ENCODE assay signal across 1 cellular context in genomic region chr5:95697781-95698681, GRCh38.
TF ChIP-seq lines count a peak whose summit lies in the region.

No MANE protein-coding gene starts in this region.

TF ChIP-seq in K562, 482 proteins besides CTCF, POLR2A, EP300 and RAD21:
- no peak for TF ChIP-seq PPARD (CRISPR knock-in tag; IDR thresholded peaks at IDR 0.05)
- TF ChIP-seq JUND (IDR thresholded peaks at IDR 0.05; ENCODE audit: borderline replicate concordance, low read depth, low read length), result no peak
- TF ChIP-seq JUND (tag; IDR thresholded peaks at IDR 0.05; ENCODE audit: borderline replicate concordance, low read depth, low read length), result 0 out of 3 replicates have a peak, but pooled peaks have one; percentile 41
- TF ChIP-seq, protein P1, sequence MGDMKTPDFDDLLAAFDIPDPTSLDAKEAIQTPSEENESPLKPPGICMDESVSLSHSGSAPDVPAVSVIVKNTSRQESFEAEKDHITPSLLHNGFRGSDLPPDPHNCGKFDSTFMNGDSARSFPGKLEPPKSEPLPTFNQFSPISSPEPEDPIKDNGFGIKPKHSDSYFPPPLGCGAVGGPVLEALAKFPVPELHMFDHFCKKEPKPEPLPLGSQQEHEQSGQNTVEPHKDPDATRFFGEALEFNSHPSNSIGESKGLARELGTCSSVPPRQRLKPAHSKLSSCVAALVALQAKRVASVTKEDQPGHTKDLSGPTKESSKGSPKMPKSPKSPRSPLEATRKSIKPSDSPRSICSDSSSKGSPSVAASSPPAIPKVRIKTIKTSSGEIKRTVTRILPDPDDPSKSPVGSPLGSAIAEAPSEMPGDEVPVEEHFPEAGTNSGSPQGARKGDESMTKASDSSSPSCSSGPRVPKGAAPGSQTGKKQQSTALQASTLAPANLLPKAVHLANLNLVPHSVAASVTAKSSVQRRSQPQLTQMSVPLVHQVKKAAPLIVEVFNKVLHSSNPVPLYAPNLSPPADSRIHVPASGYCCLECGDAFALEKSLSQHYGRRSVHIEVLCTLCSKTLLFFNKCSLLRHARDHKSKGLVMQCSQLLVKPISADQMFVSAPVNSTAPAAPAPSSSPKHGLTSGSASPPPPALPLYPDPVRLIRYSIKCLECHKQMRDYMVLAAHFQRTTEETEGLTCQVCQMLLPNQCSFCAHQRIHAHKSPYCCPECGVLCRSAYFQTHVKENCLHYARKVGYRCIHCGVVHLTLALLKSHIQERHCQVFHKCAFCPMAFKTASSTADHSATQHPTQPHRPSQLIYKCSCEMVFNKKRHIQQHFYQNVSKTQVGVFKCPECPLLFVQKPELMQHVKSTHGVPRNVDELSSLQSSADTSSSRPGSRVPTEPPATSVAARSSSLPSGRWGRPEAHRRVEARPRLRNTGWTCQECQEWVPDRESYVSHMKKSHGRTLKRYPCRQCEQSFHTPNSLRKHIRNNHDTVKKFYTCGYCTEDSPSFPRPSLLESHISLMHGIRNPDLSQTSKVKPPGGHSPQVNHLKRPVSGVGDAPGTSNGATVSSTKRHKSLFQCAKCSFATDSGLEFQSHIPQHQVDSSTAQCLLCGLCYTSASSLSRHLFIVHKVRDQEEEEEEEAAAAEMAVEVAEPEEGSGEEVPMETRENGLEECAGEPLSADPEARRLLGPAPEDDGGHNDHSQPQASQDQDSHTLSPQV (IDR thresholded peaks at IDR 0.05), result peak; percentile 53; the same call in 1 of the 2 replicates
- 0 out of 2 replicates have a peak, but pooled peaks have one; percentile 29 for TF ChIP-seq MYNN (IDR thresholded peaks at IDR 0.05)
- no peak for TF ChIP-seq MYNN (CRISPR knock-in tag; IDR thresholded peaks at IDR 0.05)
- TF ChIP-seq RBBP5 (IDR thresholded peaks at IDR 0.05; ENCODE audit: borderline replicate concordance, insufficient read depth, low read length, poor library complexity, severe bottlenecking), result no peak
- peak; percentile 44; the same call in 1 of the 2 replicates for TF ChIP-seq DPF2 (IDR thresholded peaks at IDR 0.05)
- TF ChIP-seq SMAD4 (CRISPR knock-in tag; conservative IDR thresholded peaks at IDR 0.05), result 0 out of 2 replicates have a peak, but pooled peaks have one; percentile 33
- 0 out of 4 replicates have a peak, but pooled peaks of 1 of the 2 experiments have one; percentile 5 for TF ChIP-seq MAZ (CRISPR knock-in tag; conservative IDR thresholded peaks at IDR 0.05 in 1 of 2, IDR thresholded peaks at IDR 0.05 in 1 of 2)
- TF ChIP-seq KLF6 (CRISPR knock-in tag; IDR thresholded peaks at IDR 0.05; ENCODE audit: borderline replicate concordance), result no peak
- 0 out of 2 replicates have a peak, but pooled peaks have one; percentile 35 for TF ChIP-seq SMARCC2 (IDR thresholded peaks at IDR 0.05; ENCODE audit: low read depth)
- TF ChIP-seq PKNOX1 (IDR thresholded peaks at IDR 0.05), result peak; percentile 47; the same call in 1 of the 2 replicates
- no peak for TF ChIP-seq ZNF384 (IDR thresholded peaks at IDR 0.05; ENCODE audit: low read depth, low read length)
- TF ChIP-seq TARDBP (IDR thresholded peaks at IDR 0.05), result 0 out of 2 replicates have a peak, but pooled peaks have one; percentile 21
- 0 out of 2 replicates have a peak, but pooled peaks have one; percentile 38 for TF ChIP-seq ARID1B (IDR thresholded peaks at IDR 0.05)
- TF ChIP-seq PRDM10 (IDR thresholded peaks at IDR 0.05; ENCODE audit: partially characterized antibody), result peak; percentile 59
- TF ChIP-seq SMARCA4 (IDR thresholded peaks at IDR 0.05), result peak; percentile 43; the same call in 1 of the 2 replicates
- peak in 1 of 2 experiments; percentile 40; a peak in 1 of 4 replicates for TF ChIP-seq RCOR1 (IDR thresholded peaks at IDR 0.05; ENCODE audit: borderline replicate concordance in 1 of 2, low read depth in 2 of 2, low read length in 2 of 2)
- peak; percentile 68 for TF ChIP-seq SMARCE1 (IDR thresholded peaks at IDR 0.05)
- TF ChIP-seq CTBP1 (IDR thresholded peaks at IDR 0.05; ENCODE audit: borderline replicate concordance), result peak; percentile 60; the same call in 1 of the 2 replicates
- TF ChIP-seq GATA2 (CRISPR knock-in tag; IDR thresholded peaks at IDR 0.05), result peak; percentile 78
- no peak for TF ChIP-seq MEF2A (IDR thresholded peaks at IDR 0.05; ENCODE audit: control insufficient read depth, low read depth, low read length)
- no peak for TF ChIP-seq ESRRA (IDR thresholded peaks at IDR 0.05; ENCODE audit: borderline replicate concordance, low read depth)
